In the genomic region with DNA sequence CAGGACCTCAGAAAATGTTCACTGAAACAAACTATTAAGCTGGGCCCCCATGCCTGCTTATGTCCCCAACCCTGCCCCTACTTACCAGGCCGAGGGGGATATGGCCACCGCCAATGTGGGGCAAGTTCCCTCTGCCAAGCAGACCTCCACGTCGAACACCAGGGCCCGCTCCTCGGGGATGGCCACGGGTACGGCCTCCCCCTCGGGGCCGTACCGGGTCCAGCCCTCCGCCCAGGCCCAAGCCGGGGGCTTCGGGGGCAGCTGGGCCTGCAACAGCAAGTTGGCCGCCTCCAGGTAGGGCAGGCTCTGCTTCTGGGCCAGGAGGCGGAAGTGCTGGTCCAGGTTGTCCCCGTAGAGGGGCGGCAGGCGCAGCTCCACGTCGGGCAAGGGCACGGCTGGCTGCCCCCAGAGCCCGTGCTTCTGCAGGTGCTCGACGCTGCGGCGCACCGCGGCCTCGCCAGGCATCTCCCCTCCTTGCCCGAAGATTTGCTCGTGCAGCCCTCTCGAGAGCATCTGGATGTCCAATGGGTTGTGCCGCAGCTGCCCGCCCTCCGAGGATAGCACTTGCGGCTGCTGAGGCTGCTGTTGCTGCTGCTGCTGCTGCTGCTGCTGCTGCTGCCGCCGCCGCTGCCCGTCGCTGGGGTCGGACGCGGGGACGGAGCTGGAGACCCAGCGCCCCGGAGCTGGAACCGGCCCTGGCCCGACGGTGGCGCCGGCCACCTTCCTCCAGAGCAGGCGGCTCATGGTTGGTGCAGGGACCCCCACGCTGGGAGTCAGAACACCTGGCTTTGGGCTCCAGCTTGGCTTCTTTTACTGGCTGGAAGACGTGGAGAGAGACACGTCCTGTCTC, we compare ENCODE assay signal across 8 cellular contexts. TPM values are rescaled to one million over a fixed set of nuclear protein-coding genes. Genes with fewer than 3 reads are reported as not detected.
DNase-seq lines count a peak whose midpoint lies in the region; ATAC-seq and TF ChIP-seq lines count a peak whose summit lies in the region.

No MANE protein-coding gene starts in this region.

- ATAC-seq in heart left ventricle: no peak
- ATAC-seq in Right ventricle myocardium inferior: no peak

- no peaks in the 10 kb centered on the region for H3K9me3 ChIP-seq in heart left ventricle
- H3K9me3 ChIP-seq in mesodermal cell (ENCODE audit: control insufficient read depth, low read length): no peaks in the 10 kb centered on the region
- H3K9me3 ChIP-seq in uterus: no peaks in the 10 kb centered on the region

- DNase-seq in heart left ventricle (peak in 1 of 5 donors; percentile 64), Right ventricle myocardium inferior (ENCODE audit: missing footprints) (no peak), uterus (no peak), OCI-M1 (lab: John Stamatoyannopoulos, UW) (no peak), NCI-H1417 treated with DMSO at 0.1 percent for 48 hours (lab: John Stamatoyannopoulos, UW) (no peak)
- no peak for DNase-seq in stimulated activated naive CD4-positive, alpha-beta T cell treated with Interleukin-2 at 50 U/mL for 16 hours (lab: John Stamatoyannopoulos, UW)

- peaks cover 6 to 68% (median 51%) of the 10 kb centered on the region in 12 donors for H3K4me1 ChIP-seq in heart left ventricle
- H3K4me1 ChIP-seq in mesodermal cell (ENCODE audit: control insufficient read depth, insufficient read depth, low read length, poor library complexity, severe bottlenecking): peaks cover 24% of the 10 kb centered on the region
- H3K4me1 ChIP-seq in uterus: peaks cover 11 to 23% of the 10 kb centered on the region in 2 donors

- peak overlapping the region; percentile 79 to 88 (median 85) for H3K4me3 Mint-ChIP-seq in brain

- TF ChIP-seq CTCF in heart left ventricle (IDR thresholded peaks at IDR 0.05) (no peak), brain (conservative IDR thresholded peaks at IDR 0.05) (no peak), uterus (IDR thresholded peaks at IDR 0.05) (no peak)

- H3K4me1 Mint-ChIP-seq in brain: peaks cover 52% of the 10 kb centered on the region

- TF ChIP-seq POLR2A in heart left ventricle (IDR thresholded peaks at IDR 0.05) (no peak), uterus (IDR thresholded peaks at IDR 0.05) (no peak)

- peak overlapping the region in 3 of 12 donors; percentile 94 to 95 (median 94) for H3K27ac ChIP-seq in heart left ventricle
- H3K27ac ChIP-seq in mesodermal cell (ENCODE audit: low read depth, low read length, severe bottlenecking): no peak overlapping the region
- H3K27ac ChIP-seq in uterus: no peak overlapping the region

- peaks cover 0 to 8% (median 5%) of the 10 kb centered on the region in 5 experiments for H3K9me3 Mint-ChIP-seq in brain

- no peaks in the 10 kb centered on the region for H3K27me3 ChIP-seq in heart left ventricle
- no peaks in the 10 kb centered on the region for H3K27me3 ChIP-seq in uterus

- H3K36me3 ChIP-seq in heart left ventricle (peaks cover 0 to 55% (median 51%) of the 10 kb centered on the region in 9 donors), mesodermal cell (ENCODE audit: control insufficient read depth, insufficient read depth, low read length) (peaks cover 49% of the 10 kb centered on the region), uterus (no peaks in the 10 kb centered on the region)

- H3K36me3 Mint-ChIP-seq in brain: peaks cover 41% of the 10 kb centered on the region

- 77 to 91% (median 88%) methylated on average over 32 to 57 of the region's 57 CpGs for WGBS in heart left ventricle, 4 donors
- WGBS in mesodermal cell (ENCODE audit: insufficient coverage in 2 of 2), 2 experiments: 92 to 94% methylated on average over 45 to 54 of the region's 57 CpGs

- H3K4me3 ChIP-seq in heart left ventricle (peak overlapping the region; percentile 60 to 97 (median 82)), mesodermal cell (ENCODE audit: extremely low read depth, insufficient read depth, low read length, poor library complexity, severe bottlenecking) (peak overlapping the region; percentile 78), uterus (peak overlapping the region; percentile 86 to 95)

- intact Hi-C loops in heart left ventricle (cut with DNase I): loop anchor here in 2 of 10 donors (10.0 kb wide), 2 partner anchors 242 to 418 kb away; partner anchors contain the start of genes MFGE8 (in 1 of the 2) and TICRR (in 1 of the 2)
- intact Hi-C loops in Right ventricle myocardium inferior (cut with DNase I): no loop called here
- intact Hi-C loops in uterus (cut with DNase I; ENCODE audit: low total_unique reads): no loop called here

- peak overlapping the region in 3 of 5 experiments; percentile 49 to 66 (median 58) for H3K27ac Mint-ChIP-seq in brain

- peaks cover 18% of the 10 kb centered on the region for H3K27me3 Mint-ChIP-seq in brain

RNA-seq across cellular contexts. Expression of gene POLG, which starts 1.4 kb away (rescaled TPM):
- total RNA-seq in heart left ventricle (10 to 100 TPM; 32.1 to 79.8 (median 38.4) TPM), Right ventricle myocardium inferior (39.7 TPM), uterus (10 to 100 TPM; 38.4 to 62.0 (median 53.7) TPM)
- polyA plus RNA-seq in heart left ventricle (10 to 100 TPM; 32.6 to 51.5 TPM), brain (ENCODE audit: insufficient read depth, low read depth, low replicate concordance) (36.8 TPM)
- 49.3 TPM for polyA plus RNA-seq in mesodermal cell (2013, experiment 1 of 2)
- 40.9 TPM for polyA plus RNA-seq in mesodermal cell (2013, experiment 2 of 2)
